In genomic region chr11:64607381-64608259, GRCh38 we compare ENCODE assay signal across 1 cellular context.
TF ChIP-seq lines count a peak whose summit lies in the region.

No MANE protein-coding gene starts in this region.

TF ChIP-seq in SK-N-SH treated with all-trans-retinoic acid at 6 μM for 48 hours, 23 proteins besides CTCF, POLR2A, EP300 and RAD21 (continued from another document):
- no peak for TF ChIP-seq ZFP3 (CRISPR knock-in tag; IDR thresholded peaks at IDR 0.05)
- TF ChIP-seq ARNTL (CRISPR knock-in tag; IDR thresholded peaks at IDR 0.05; ENCODE audit: borderline replicate concordance, low read depth): no peak
- TF ChIP-seq, protein P1, sequence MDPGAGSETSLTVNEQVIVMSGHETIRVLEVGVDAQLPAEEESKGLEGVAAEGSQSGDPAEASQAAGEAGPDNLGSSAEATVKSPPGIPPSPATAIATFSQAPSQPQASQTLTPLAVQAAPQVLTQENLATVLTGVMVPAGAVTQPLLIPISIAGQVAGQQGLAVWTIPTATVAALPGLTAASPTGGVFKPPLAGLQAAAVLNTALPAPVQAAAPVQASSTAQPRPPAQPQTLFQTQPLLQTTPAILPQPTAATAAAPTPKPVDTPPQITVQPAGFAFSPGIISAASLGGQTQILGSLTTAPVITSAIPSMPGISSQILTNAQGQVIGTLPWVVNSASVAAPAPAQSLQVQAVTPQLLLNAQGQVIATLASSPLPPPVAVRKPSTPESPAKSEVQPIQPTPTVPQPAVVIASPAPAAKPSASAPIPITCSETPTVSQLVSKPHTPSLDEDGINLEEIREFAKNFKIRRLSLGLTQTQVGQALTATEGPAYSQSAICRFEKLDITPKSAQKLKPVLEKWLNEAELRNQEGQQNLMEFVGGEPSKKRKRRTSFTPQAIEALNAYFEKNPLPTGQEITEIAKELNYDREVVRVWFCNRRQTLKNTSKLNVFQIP (CRISPR knock-in tag; IDR thresholded peaks at IDR 0.05; ENCODE audit: borderline replicate concordance, low read depth): no peak
- TF ChIP-seq ESRRG (CRISPR knock-in tag; IDR thresholded peaks at IDR 0.05): no peak
- TF ChIP-seq, protein P2, sequence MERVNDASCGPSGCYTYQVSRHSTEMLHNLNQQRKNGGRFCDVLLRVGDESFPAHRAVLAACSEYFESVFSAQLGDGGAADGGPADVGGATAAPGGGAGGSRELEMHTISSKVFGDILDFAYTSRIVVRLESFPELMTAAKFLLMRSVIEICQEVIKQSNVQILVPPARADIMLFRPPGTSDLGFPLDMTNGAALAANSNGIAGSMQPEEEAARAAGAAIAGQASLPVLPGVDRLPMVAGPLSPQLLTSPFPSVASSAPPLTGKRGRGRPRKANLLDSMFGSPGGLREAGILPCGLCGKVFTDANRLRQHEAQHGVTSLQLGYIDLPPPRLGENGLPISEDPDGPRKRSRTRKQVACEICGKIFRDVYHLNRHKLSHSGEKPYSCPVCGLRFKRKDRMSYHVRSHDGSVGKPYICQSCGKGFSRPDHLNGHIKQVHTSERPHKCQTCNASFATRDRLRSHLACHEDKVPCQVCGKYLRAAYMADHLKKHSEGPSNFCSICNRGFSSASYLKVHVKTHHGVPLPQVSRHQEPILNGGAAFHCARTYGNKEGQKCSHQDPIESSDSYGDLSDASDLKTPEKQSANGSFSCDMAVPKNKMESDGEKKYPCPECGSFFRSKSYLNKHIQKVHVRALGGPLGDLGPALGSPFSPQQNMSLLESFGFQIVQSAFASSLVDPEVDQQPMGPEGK (CRISPR knock-in tag; IDR thresholded peaks at IDR 0.05; ENCODE audit: borderline replicate concordance): no peak
- TF ChIP-seq TCF4 (CRISPR knock-in tag; IDR thresholded peaks at IDR 0.05; ENCODE audit: borderline replicate concordance): no peak
